Comparison of ENCODE assay signal across 9 cellular contexts in genomic region chr2:134155134-134155533, GRCh38.
A peak's percentile ranks its signal among the peaks of the same experiment; 100 is the strongest.
DNase-seq lines count a peak whose midpoint lies in the region; ATAC-seq and TF ChIP-seq lines count a peak whose summit lies in the region.
"Had no signal": no experiment of that assay in that cellular context is flagged by ENCODE, and none has a peak within 500 bp of the region (broad histone marks: within the 10 kb centered on the region; RNA-seq: fewer than 3 reads in every experiment).

No MANE protein-coding gene starts in this region.

- peaks cover 20% of the 10 kb centered on the region for H3K79me2 ChIP-seq in osteoblast (ENCODE audit: insufficient read depth, low read length)

- H2AFZ ChIP-seq in osteoblast (ENCODE audit: low read length) = no peak overlapping the region

- no peak for TF ChIP-seq EP300 in gastroesophageal sphincter (IDR thresholded peaks at IDR 0.05)

- no peak overlapping the region for H3K4me2 ChIP-seq in osteoblast (ENCODE audit: insufficient read depth, low read length)

- H3K4me1 ChIP-seq in gastroesophageal sphincter (peaks cover 0 to 33% (median 2%) of the 10 kb centered on the region in 3 donors), osteoblast (ENCODE audit: insufficient read depth, low read length) (no peaks in the 10 kb centered on the region)
- H3K4me1 ChIP-seq: pancreas had no signal

- DNase-seq in medulla oblongata (ENCODE audit: extremely low spot score) (peak; percentile 60), HPDE6-E6E7 (ENCODE audit: extremely low spot score) (no peak), osteoblast (ENCODE audit: insufficient read length, low spot score, missing footprints) (no peak)
- DNase-seq: NCI-H524, pancreas had no signal

- 79 to 94% methylated on average over 3 of the region's 4 CpGs for WGBS in gastroesophageal sphincter (ENCODE audit: low coverage in 1 of 2), 2 donors

- no peak for TF ChIP-seq CTCF in gastroesophageal sphincter (IDR thresholded peaks at IDR 0.05)
- TF ChIP-seq CTCF in osteoblast (IDR thresholded peaks at IDR 0.05; ENCODE audit: extremely low read depth, low read depth, low read length) = no peak

- TF ChIP-seq POLR2A in gastroesophageal sphincter (IDR thresholded peaks at IDR 0.05) = no peak

- H3K36me3 ChIP-seq in gastroesophageal sphincter (no peaks in the 10 kb centered on the region), osteoblast (ENCODE audit: insufficient read depth, low read length) (no peaks in the 10 kb centered on the region)
- H3K36me3 ChIP-seq: pancreas had no signal

- peaks cover 9% of the 10 kb centered on the region for H4K20me1 ChIP-seq in osteoblast (ENCODE audit: insufficient read depth, low read length)

- H3K4me3 ChIP-seq in gastroesophageal sphincter (no peak overlapping the region), osteoblast (ENCODE audit: insufficient read depth, low read length) (no peak overlapping the region)
- H3K4me3 ChIP-seq: pancreas had no signal

- H3K27me3 ChIP-seq in gastroesophageal sphincter = no peaks in the 10 kb centered on the region
- H3K27me3 ChIP-seq in osteoblast (ENCODE audit: insufficient read depth, low read length) = no peaks in the 10 kb centered on the region
- H3K27me3 ChIP-seq: pancreas had no signal

- H3K9me3 ChIP-seq in gastroesophageal sphincter (no peaks in the 10 kb centered on the region), osteoblast (ENCODE audit: low read depth, low read length) (no peaks in the 10 kb centered on the region)
- H3K9me3 ChIP-seq: pancreas had no signal

- H3K27ac ChIP-seq in gastroesophageal sphincter (no peak overlapping the region), osteoblast (ENCODE audit: low read depth, low read length) (no peak overlapping the region)
- H3K27ac ChIP-seq: pancreas had no signal

- ATAC-seq in GM18868 (IDR thresholded peaks at IDR 0.05; ENCODE audit: unreplicated experiment) (peak; percentile 72), GM21529 (IDR thresholded peaks at IDR 0.05; ENCODE audit: unreplicated experiment) (peak; percentile 83), HG03280 (IDR thresholded peaks at IDR 0.05; ENCODE audit: unreplicated experiment) (peak; percentile 81), gastroesophageal sphincter (no peak)
